Comparison of ENCODE assay signal across 12 cellular contexts in the genomic region with DNA sequence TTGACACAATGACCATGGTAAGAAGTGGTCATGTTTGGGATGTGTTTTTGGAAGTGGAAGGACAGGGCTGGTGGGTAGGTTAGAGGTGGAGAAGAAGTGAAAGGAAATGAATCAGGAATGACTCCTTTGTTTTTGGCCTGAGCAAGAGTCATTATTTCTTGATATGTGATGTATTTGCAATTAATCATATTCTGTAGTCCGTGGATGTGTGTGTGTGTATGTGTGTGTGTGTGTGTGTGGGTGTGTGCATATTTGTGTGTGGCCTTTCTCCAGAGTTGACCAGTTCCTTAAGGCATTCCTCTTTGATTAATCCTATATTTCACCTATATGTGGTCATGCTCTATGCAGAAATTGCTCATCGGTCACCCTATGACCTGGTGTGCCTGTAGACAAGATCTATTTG.
DNase-seq lines count a peak whose midpoint lies in the region; ATAC-seq and TF ChIP-seq lines count a peak whose summit lies in the region.
"Had no signal": no experiment of that assay in that cellular context is flagged by ENCODE, and none has a peak within 500 bp of the region (broad histone marks: within the 10 kb centered on the region; RNA-seq: fewer than 3 reads in every experiment).

No MANE protein-coding gene starts in this region.

- peak; percentile 82 for DNase-seq in EL
- peak; percentile 82 for DNase-seq in RKO (ENCODE audit: low spot score)
- DNase-seq in fibroblast of pulmonary artery (ENCODE audit: low read depth), result peak; percentile 72
- DNase-seq in skeletal muscle cell (ENCODE audit: low read depth), result peak; percentile 85
- no peak for DNase-seq in cortex of kidney (lab: John Stamatoyannopoulos, UW)
- no peak for DNase-seq in C1 segment of cervical spinal cord (lab: John Stamatoyannopoulos, UW)
- DNase-seq: activated CD4-positive, alpha-beta memory T cell treated with anti-CD3 and anti-CD28 coated beads, Interleukin-2, amount 10 ng/mL, durations not matched to agents 7 days and 5 days; activated naive CD4-positive, alpha-beta T cell treated with anti-CD3 and anti-CD28 coated beads, Interleukin-2, amount 50 U/mL, for 16 hours; DND-41; naive B cell; NCI-H1105 had no signal

- no peak overlapping the region for H3K4me3 ChIP-seq in fibroblast of pulmonary artery (replicated peaks; ENCODE audit: low read depth, low read length)
- no peak overlapping the region for H3K4me3 ChIP-seq in skeletal muscle cell (ENCODE audit: low read depth, low read length)

- ATAC-seq in GM19467 (IDR thresholded peaks at IDR 0.05; ENCODE audit: unreplicated experiment), result no peak

- no peak for TF ChIP-seq CTCF in fibroblast of pulmonary artery (IDR thresholded peaks at IDR 0.05; ENCODE audit: low read length, missing control alignments)

Comparison
In these comparisons a context has a peak if more than half of its experiments do, and no peak if none do; other contexts are left out.
1. DNase-seq: peak in EL (single experiment), RKO (single experiment), fibroblast of pulmonary artery (single experiment) and skeletal muscle cell (single experiment); none in cortex of kidney (single experiment) and C1 segment of cervical spinal cord (0 of 14).